11 cellular contexts compared by ENCODE assay signal in the genomic region with DNA sequence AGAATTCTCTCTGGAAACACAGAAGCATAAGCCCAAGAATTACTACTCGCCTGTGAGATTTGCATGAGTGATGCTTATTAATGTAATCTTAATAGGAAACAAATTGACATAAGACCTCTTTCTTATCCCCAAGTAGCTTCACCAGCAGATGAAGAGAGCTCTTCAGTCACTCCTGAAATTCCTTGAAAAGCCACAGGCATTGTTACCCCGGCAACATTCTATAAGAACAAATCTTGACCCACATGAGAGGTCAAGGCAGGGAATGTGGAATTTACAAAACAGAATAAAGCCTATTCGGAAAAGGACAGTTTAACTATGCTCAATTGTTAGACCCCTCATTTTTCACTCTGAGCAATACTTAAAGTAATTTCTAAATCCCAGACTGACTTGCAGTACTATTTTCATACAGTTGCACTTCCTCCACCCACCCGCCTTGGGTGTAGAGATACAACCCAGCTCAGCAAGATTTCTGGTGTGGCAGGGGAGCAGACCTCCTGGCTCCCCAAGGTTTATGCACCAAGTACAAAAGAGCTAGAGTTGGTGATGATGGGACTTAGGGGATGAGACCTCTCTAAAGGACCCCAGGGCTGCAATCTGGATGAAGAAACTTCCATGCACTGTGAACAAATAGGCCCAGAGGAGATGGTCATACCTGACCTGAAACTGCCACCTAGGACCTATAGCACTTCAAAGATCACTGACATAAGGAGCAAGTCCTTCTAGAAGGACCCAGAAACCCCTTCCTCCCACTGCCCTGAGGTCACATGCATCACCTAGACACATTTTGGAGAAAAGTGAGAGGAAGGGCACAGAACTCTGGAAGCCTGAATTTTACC.
A peak's percentile ranks its signal among the peaks of the same experiment; 100 is the strongest.
DNase-seq lines count a peak whose midpoint lies in the region; ATAC-seq, FAIRE-seq and TF ChIP-seq lines count a peak whose summit lies in the region.
"Had no signal": no experiment of that assay in that cellular context is flagged by ENCODE, and none has a peak within 500 bp of the region (broad histone marks: within the 10 kb centered on the region; RNA-seq: fewer than 3 reads in every experiment).

No MANE protein-coding gene starts in this region.

- no peaks in the 10 kb centered on the region for H3K79me2 ChIP-seq in GM12878 (ENCODE audit: control insufficient read depth, insufficient read depth, low read length)

- peak; percentile 92 for FAIRE-seq in GM12878 (lab: Jason Lieb, UNC)

- H3K9me3 ChIP-seq in GM12878 (replicated peaks; ENCODE audit: control insufficient read depth, insufficient read depth, low read length) = no peaks in the 10 kb centered on the region
- H3K9me3 ChIP-seq: BLaER1 had no signal

- BruUV-seq in GM12878 (replicated peaks; lab: Mats Ljungman, UMichigan) = no TSS peak

- no peak overlapping the region for H3K4me3 ChIP-seq in GM12878
- H3K4me3 ChIP-seq: BLaER1 had no signal

- H3K4me2 ChIP-seq in GM12878 (ENCODE audit: control insufficient read depth, insufficient read depth) = peak overlapping the region; percentile 39
- H3K4me2 ChIP-seq: BLaER1 had no signal

- SMC1A ChIA-PET in GM12878 (lab: Charles Lee; ENCODE audit: uncharacterized antibody, unreplicated experiment) = interaction anchor here (0.6 to 1.2 kb wide), 3 partner anchors 12 to 142 kb away, joined by 3 read pairs; no protein-coding TSS in a partner anchor

- intact Hi-C loops in GM12878 (cut with micrococcal nuclease; ENCODE audit: unreplicated experiment) = no loop called here

- no peak overlapping the region for H3K9ac ChIP-seq in GM12878 (ENCODE audit: control insufficient read depth, insufficient read depth, low read length)
- H3K9ac ChIP-seq: BLaER1 had no signal

- TF ChIP-seq CTCF in GM13976 (IDR thresholded peaks at IDR 0.05; ENCODE audit: borderline replicate concordance, control extremely low read depth, extremely low read depth, insufficient read depth, missing control alignments) (no peak), GM12878 (IDR thresholded peaks at IDR 0.05 in 2 of 3, conservative IDR thresholded peaks at IDR 0.05 in 1 of 3; ENCODE audit: control insufficient read depth in 2 of 3, extremely low read depth in 1 of 3, insufficient read depth in 1 of 3, low read depth in 3 of 3, low read length in 3 of 3) (no peak)

- RAD21 ChIA-PET in GM12878 (lab: Charles Lee; ENCODE audit: unreplicated experiment) = no interaction called here

- in situ Hi-C loops in GM13976 (cut with MboI; ENCODE audit: low sequenced_read_pairs, unreplicated experiment) = no loop called here
- in situ Hi-C loops in GM12878 (cut with MboI) = no loop called here

- no peaks in the 10 kb centered on the region for H3K36me3 ChIP-seq in GM12878 (ENCODE audit: control insufficient read depth in 2 of 2, insufficient read depth in 2 of 2, low read length in 1 of 2)
- H3K36me3 ChIP-seq: BLaER1 had no signal

- TF ChIP-seq POLR2A in GM12878 (IDR thresholded peaks at IDR 0.05; ENCODE audit: low read depth, low read length) = no peak

- TF ChIP-seq EP300 in GM12878 (IDR thresholded peaks at IDR 0.05; ENCODE audit: borderline replicate concordance in 1 of 2, control insufficient read depth in 1 of 2, low read depth in 2 of 2, low read length in 2 of 2) = no peak

- TF ChIP-seq RAD21 in GM12878 (IDR thresholded peaks at IDR 0.05; ENCODE audit: insufficient read depth, low read depth, low read length) = no peak

- ATAC-seq in GM21390 (IDR thresholded peaks at IDR 0.05; ENCODE audit: unreplicated experiment) = peak; percentile 97
- peak; percentile 85 for ATAC-seq in HG03175 (IDR thresholded peaks at IDR 0.05; ENCODE audit: unreplicated experiment)
- ATAC-seq in GM12878 = peak; percentile 77

- no peaks in the 10 kb centered on the region for H3K27me3 ChIP-seq in GM12878 (replicated peaks in 1 of 2; ENCODE audit: control insufficient read depth in 2 of 2, insufficient read depth in 2 of 2, low read length in 1 of 2)
- H3K27me3 ChIP-seq: BLaER1 had no signal

- CTCF ChIA-PET in GM12878 (lab: Yijun Ruan, JAX) = no interaction called here

- no peak overlapping the region for H2AFZ ChIP-seq in GM12878 (ENCODE audit: control insufficient read depth, low read depth, low read length)

- H3K27ac ChIP-seq in GM12878 (ENCODE audit: control insufficient read depth, insufficient read depth) = no peak overlapping the region
- H3K27ac ChIP-seq: BLaER1 had no signal

- peaks cover 6% of the 10 kb centered on the region for H3K4me1 ChIP-seq in GM12878 (ENCODE audit: control insufficient read depth, insufficient read depth, low read length)
- H3K4me1 ChIP-seq: BLaER1 had no signal

- H4K20me1 ChIP-seq in GM12878 (ENCODE audit: control insufficient read depth, insufficient read depth) = no peaks in the 10 kb centered on the region
- H4K20me1 ChIP-seq: BLaER1 had no signal

- WGBS in GM12878 (ENCODE audit: insufficient coverage, insufficient replicate concordance, low lambda C conversion rate, missing lambda C conversion rate) = 16% methylated on average over 4 of the region's 4 CpGs

- POLR2A ChIA-PET in GM12878 (lab: Charles Lee) = no interaction called here

- DNase-seq in GM13976 (ENCODE audit: low spot score) (peak; percentile 38), GM12878 (ENCODE audit: low read depth, low spot score) (no peak), AG20443 (ENCODE audit: low spot score) (no peak), NK-92 (lab: John Stamatoyannopoulos, UW; ENCODE audit: unreplicated experiment) (no peak), LoVo (ENCODE audit: low spot score) (no peak)
- DNase-seq in activated naive CD4-positive, alpha-beta T cell (lab: John Stamatoyannopoulos, UW) = no peak
- DNase-seq: activated gamma-delta T cell, NCI-H1436 treated with DMSO at 0.1 percent for 48 hours had no signal

TF ChIP-seq in GM12878, 131 proteins besides CTCF, POLR2A, EP300 and RAD21 (continues in another document):
- TF ChIP-seq NFXL1 (IDR thresholded peaks at IDR 0.05; ENCODE audit: borderline replicate concordance) = no peak
- TF ChIP-seq CBFB (IDR thresholded peaks at IDR 0.05; ENCODE audit: low read depth) = no peak
- TF ChIP-seq CHD4 (IDR thresholded peaks at IDR 0.05) = no peak
- no peak for TF ChIP-seq KLF5 (IDR thresholded peaks at IDR 0.05; ENCODE audit: partially characterized antibody)
- peak; percentile 68 for TF ChIP-seq FOXM1 (IDR thresholded peaks at IDR 0.05; ENCODE audit: low read depth, low read length)
- TF ChIP-seq IKZF1 (conservative IDR thresholded peaks at IDR 0.05) = no peak
- no peak for TF ChIP-seq TCF3 (IDR thresholded peaks at IDR 0.05; ENCODE audit: borderline replicate concordance, insufficient read depth, low read depth, low read length)
- no peak for TF ChIP-seq NR2F1 (conservative IDR thresholded peaks at IDR 0.05)
- TF ChIP-seq, protein P1, sequence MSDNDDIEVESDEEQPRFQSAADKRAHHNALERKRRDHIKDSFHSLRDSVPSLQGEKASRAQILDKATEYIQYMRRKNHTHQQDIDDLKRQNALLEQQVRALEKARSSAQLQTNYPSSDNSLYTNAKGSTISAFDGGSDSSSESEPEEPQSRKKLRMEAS (IDR thresholded peaks at IDR 0.05; ENCODE audit: low read depth, low read length) = no peak
- TF ChIP-seq, protein P2, sequence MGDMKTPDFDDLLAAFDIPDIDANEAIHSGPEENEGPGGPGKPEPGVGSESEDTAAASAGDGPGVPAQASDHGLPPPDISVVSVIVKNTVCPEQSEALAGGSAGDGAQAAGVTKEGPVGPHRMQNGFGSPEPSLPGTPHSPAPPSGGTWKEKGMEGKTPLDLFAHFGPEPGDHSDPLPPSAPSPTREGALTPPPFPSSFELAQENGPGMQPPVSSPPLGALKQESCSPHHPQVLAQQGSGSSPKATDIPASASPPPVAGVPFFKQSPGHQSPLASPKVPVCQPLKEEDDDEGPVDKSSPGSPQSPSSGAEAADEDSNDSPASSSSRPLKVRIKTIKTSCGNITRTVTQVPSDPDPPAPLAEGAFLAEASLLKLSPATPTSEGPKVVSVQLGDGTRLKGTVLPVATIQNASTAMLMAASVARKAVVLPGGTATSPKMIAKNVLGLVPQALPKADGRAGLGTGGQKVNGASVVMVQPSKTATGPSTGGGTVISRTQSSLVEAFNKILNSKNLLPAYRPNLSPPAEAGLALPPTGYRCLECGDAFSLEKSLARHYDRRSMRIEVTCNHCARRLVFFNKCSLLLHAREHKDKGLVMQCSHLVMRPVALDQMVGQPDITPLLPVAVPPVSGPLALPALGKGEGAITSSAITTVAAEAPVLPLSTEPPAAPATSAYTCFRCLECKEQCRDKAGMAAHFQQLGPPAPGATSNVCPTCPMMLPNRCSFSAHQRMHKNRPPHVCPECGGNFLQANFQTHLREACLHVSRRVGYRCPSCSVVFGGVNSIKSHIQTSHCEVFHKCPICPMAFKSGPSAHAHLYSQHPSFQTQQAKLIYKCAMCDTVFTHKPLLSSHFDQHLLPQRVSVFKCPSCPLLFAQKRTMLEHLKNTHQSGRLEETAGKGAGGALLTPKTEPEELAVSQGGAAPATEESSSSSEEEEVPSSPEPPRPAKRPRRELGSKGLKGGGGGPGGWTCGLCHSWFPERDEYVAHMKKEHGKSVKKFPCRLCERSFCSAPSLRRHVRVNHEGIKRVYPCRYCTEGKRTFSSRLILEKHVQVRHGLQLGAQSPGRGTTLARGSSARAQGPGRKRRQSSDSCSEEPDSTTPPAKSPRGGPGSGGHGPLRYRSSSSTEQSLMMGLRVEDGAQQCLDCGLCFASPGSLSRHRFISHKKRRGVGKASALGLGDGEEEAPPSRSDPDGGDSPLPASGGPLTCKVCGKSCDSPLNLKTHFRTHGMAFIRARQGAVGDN (IDR thresholded peaks at IDR 0.05) = no peak
- TF ChIP-seq ETV6 (conservative IDR thresholded peaks at IDR 0.05 in 1 of 2, IDR thresholded peaks at IDR 0.05 in 1 of 2; ENCODE audit: borderline replicate concordance in 1 of 2, low read depth in 1 of 2) = no peak; a peak in 1 of 4 replicates
- TF ChIP-seq TBL1XR1 (IDR thresholded peaks at IDR 0.05; ENCODE audit: low read depth, low read length) = 0 out of 2 replicates have a peak, but pooled peaks have one; percentile 28
- no peak for TF ChIP-seq ZNF384 (IDR thresholded peaks at IDR 0.05; ENCODE audit: borderline replicate concordance, low read depth, low read length)
- peak; percentile 78; the same call in 1 of the 2 replicates for TF ChIP-seq BCL11A (IDR thresholded peaks at IDR 0.05; ENCODE audit: low read depth, low read length)
- 0 out of 2 replicates have a peak, but pooled peaks have one; percentile 16 for TF ChIP-seq DPF2 (IDR thresholded peaks at IDR 0.05)
- peak; percentile 83 for TF ChIP-seq SPI1 (IDR thresholded peaks at IDR 0.05; ENCODE audit: borderline replicate concordance, insufficient read depth, low read depth, low read length)
